Comparison of ENCODE assay signal across 16 cellular contexts in the genomic region with DNA sequence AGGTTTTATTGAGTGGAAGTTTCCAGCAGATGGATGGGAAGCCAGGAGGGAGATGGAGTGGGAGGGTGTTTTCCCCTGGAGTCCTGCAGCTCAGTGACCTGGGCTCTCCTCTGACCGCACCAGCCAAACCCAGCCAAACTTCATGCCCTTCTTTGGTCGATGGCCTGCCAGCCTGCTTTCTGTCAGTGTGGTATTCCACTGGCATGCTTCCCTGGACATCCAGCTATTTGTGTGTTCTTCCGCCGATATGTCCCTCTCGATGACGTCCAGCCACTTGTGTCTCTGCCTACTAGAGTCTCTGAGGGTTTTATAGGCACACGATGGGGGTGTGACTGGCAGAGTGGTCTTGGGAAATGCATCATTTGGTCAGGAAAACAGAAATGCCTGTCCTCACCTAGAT. TPM values are rescaled to one million over a fixed set of nuclear protein-coding genes. Genes with fewer than 3 reads are reported as not detected.
A peak's percentile ranks its signal among the peaks of the same experiment; 100 is the strongest.
DNase-seq lines count a peak whose midpoint lies in the region; ATAC-seq and TF ChIP-seq lines count a peak whose summit lies in the region.
"Had no signal": no experiment of that assay in that cellular context is flagged by ENCODE, and none has a peak within 500 bp of the region (broad histone marks: within the 10 kb centered on the region; RNA-seq: fewer than 3 reads in every experiment).

No MANE protein-coding gene starts in this region.

- BruUV-seq in IMR-90 (replicated peaks; lab: Mats Ljungman, UMichigan): no TSS peak

- H3K9me1 ChIP-seq in IMR-90 (ENCODE audit: insufficient read depth, low read length): peaks cover 18% of the 10 kb centered on the region

- dilution Hi-C loops in IMR-90 (cut with HindIII; ENCODE audit: low sequenced_read_pairs, unreplicated experiment): no loop called here

- DNase-seq in IMR-90 (no peak), coronary artery (ENCODE audit: low spot score) (peak; percentile 76), left lobe of liver (ENCODE audit: low spot score) (no peak), sigmoid colon (peak; percentile 93), NCI-H226 (no peak), T1000 (lab: John Stamatoyannopoulos, UW) (no peak), NCI-H128 (lab: John Stamatoyannopoulos, UW; ENCODE audit: unreplicated experiment) (no peak)
- DNase-seq: activated CD4-positive, alpha-beta T cell treated with anti-CD3 and anti-CD28 coated beads, Interleukin-2, amount 50 U/mL, for 1 hour; colonic mucosa; NCI-H2081; NCI-H524 treated with DMSO at 0.1 percent for 48 hours; stimulated activated CD4-positive, alpha-beta T cell treated with anti-CD3 and anti-CD28 coated beads, Interleukin-4, amount 100 ng/mL, for 24 hours had no signal

- CTCF ChIA-PET in IMR-90 (lab: Yijun Ruan, JAX): no interaction called here

- H3K56ac ChIP-seq in IMR-90 (ENCODE audit: extremely low read depth, insufficient read depth, low read length): no peak overlapping the region

- intact Hi-C loops in IMR-90 (cut with micrococcal nuclease) (no loop called here), sigmoid colon (cut with DNase I) (no loop called here)

- no peak overlapping the region for H3K4me2 ChIP-seq in IMR-90 (ENCODE audit: low read depth, low read length)
- H3K4me2 ChIP-seq: neural progenitor cell had no signal

- no peak overlapping the region for H4K5ac ChIP-seq in IMR-90 (ENCODE audit: low read depth, low read length)

- H3K4me1 ChIP-seq in IMR-90 (ENCODE audit: control insufficient read depth, insufficient read depth, low read length) (peaks cover 10% of the 10 kb centered on the region), sigmoid colon (peaks cover 0 to 71% (median 42%) of the 10 kb centered on the region in 4 donors)
- H3K4me1 ChIP-seq: colonic mucosa had no signal

- no peak overlapping the region for H2BK5ac ChIP-seq in IMR-90 (ENCODE audit: low read depth, low read length, poor library complexity, severe bottlenecking)

- H3K23ac ChIP-seq in IMR-90 (ENCODE audit: low read depth, low read length): 0 out of 2 replicates have a peak overlapping the region, but pooled peaks have one; percentile 4

- no peak overlapping the region for H2BK20ac ChIP-seq in IMR-90 (ENCODE audit: low read depth, low read length)

- TF ChIP-seq EP300 in sigmoid colon (IDR thresholded peaks at IDR 0.05): peak; percentile 69 to 95 (median 86)

- ATAC-seq in IMR-90 (ENCODE audit: low read depth): no peak
- peak; percentile 77 for ATAC-seq in left lobe of liver

- 100% methylated on average over 4 of the region's 7 CpGs; no CpG with 5 or more reads in 1 of the 2 experiments for WGBS in IMR-90 (ENCODE audit: extremely low coverage in 2 of 2, insufficient read length in 1 of 2), 2 experiments
- WGBS in sigmoid colon, 2 donors: 94 to 98% methylated on average over 7 of the region's 7 CpGs

- H3K27ac ChIP-seq in IMR-90 (ENCODE audit: insufficient read depth, low read length): no peak overlapping the region
- peak overlapping the region in 1 of 2 donors; percentile 65 for H3K27ac ChIP-seq in coronary artery
- peak overlapping the region; percentile 46 to 81 (median 68) for H3K27ac ChIP-seq in sigmoid colon
- H3K27ac ChIP-seq: BLaER1, colonic mucosa, neural progenitor cell, tibial nerve had no signal

- H3K9ac ChIP-seq in IMR-90 (ENCODE audit: low read depth, low read length): no peak overlapping the region
- H3K9ac ChIP-seq: BLaER1, neural progenitor cell had no signal

- in situ Hi-C loops in IMR-90 (cut with MboI; ENCODE audit: low sequenced_read_pairs): loop anchor here (25.0 kb wide), 2 partner anchors 945 to 1245 kb away; no protein-coding TSS in a partner anchor

- no peak overlapping the region for H2BK15ac ChIP-seq in IMR-90 (ENCODE audit: low read depth, low read length)

- H3K4ac ChIP-seq in IMR-90 (ENCODE audit: low read depth, low read length): no peak overlapping the region

- no peak overlapping the region for H3K4me3 ChIP-seq in IMR-90 (ENCODE audit: insufficient read depth, low read depth, low read length)
- H3K4me3 ChIP-seq in coronary artery: peak overlapping the region; percentile 30
- H3K4me3 ChIP-seq in sigmoid colon: no peak overlapping the region
- H3K4me3 ChIP-seq: BLaER1, colonic mucosa, lung, neural progenitor cell, tibial nerve had no signal

- H2AK9ac ChIP-seq in IMR-90 (replicated peaks; ENCODE audit: low read depth, low read length, poor library complexity): no peak overlapping the region

- H3K9me3 ChIP-seq in IMR-90 (ENCODE audit: control insufficient read depth, insufficient read depth, low read length) (0 out of 2 replicates have a peak, but pooled peaks cover 2% of the 10 kb centered on the region), sigmoid colon (no peaks in the 10 kb centered on the region)
- H3K9me3 ChIP-seq: colonic mucosa had no signal

- H3K36me3 ChIP-seq in IMR-90 (ENCODE audit: control insufficient read depth, insufficient read depth, low read length): 0 out of 2 replicates have a peak, but pooled peaks cover 2% of the 10 kb centered on the region
- no peaks in the 10 kb centered on the region for H3K36me3 ChIP-seq in sigmoid colon
- H3K36me3 ChIP-seq: colonic mucosa, tibial nerve had no signal

- POLR2A ChIA-PET in IMR-90 (lab: Charles Lee; ENCODE audit: unreplicated experiment): no interaction called here

- H2AK5ac ChIP-seq in IMR-90 (ENCODE audit: low read depth, low read length): no peak overlapping the region; the same call in 1 of the 2 replicates

- no peak overlapping the region for H2AFZ ChIP-seq in IMR-90 (replicated peaks; ENCODE audit: low read length, poor library complexity)
- H2AFZ ChIP-seq: neural progenitor cell had no signal

- TF ChIP-seq POLR2A in IMR-90 (IDR thresholded peaks at IDR 0.05; ENCODE audit: low read depth, low read length) (no peak), sigmoid colon (IDR thresholded peaks at IDR 0.05) (no peak)

- H3K27me3 ChIP-seq in IMR-90 (ENCODE audit: control insufficient read depth, insufficient read depth, low read length) (no peaks in the 10 kb centered on the region), sigmoid colon (no peaks in the 10 kb centered on the region)
- H3K27me3 ChIP-seq: BLaER1, colonic mucosa, neural progenitor cell, tibial nerve had no signal

- H4K91ac ChIP-seq in IMR-90 (ENCODE audit: insufficient read depth, low read depth, low read length): no peak overlapping the region

- H2BK120ac ChIP-seq in IMR-90 (ENCODE audit: low read depth, low read length): no peak overlapping the region

- peaks cover 65% of the 10 kb centered on the region for H4K20me1 ChIP-seq in IMR-90 (ENCODE audit: insufficient read depth, low read length)

- no peak overlapping the region for H3K18ac ChIP-seq in IMR-90 (ENCODE audit: low read depth, low read length)

- TF ChIP-seq RAD21 in IMR-90 (IDR thresholded peaks at IDR 0.05; ENCODE audit: low read length): no peak

- no peak overlapping the region for H4K8ac ChIP-seq in IMR-90 (ENCODE audit: low read depth in 2 of 2, low read length in 2 of 2)

- peaks cover 15 to 68% of the 10 kb centered on the region in 2 experiments for H3K79me1 ChIP-seq in IMR-90 (ENCODE audit: low read depth in 1 of 2, low read length in 2 of 2)

- no peak overlapping the region for H3K14ac ChIP-seq in IMR-90 (replicated peaks; ENCODE audit: low read depth, low read length)

- TF ChIP-seq CTCF in IMR-90 (conservative IDR thresholded peaks at IDR 0.05; ENCODE audit: low read depth, low read length) (no peak), coronary artery (IDR thresholded peaks at IDR 0.05) (no peak), sigmoid colon (IDR thresholded peaks at IDR 0.05) (no peak)

TF ChIP-seq in IMR-90, 13 proteins besides CTCF, POLR2A, EP300 and RAD21:
- no peak for TF ChIP-seq NFE2L2 (IDR thresholded peaks at IDR 0.05; ENCODE audit: low read depth, low read length)
- no peak for TF ChIP-seq MAZ (IDR thresholded peaks at IDR 0.05; ENCODE audit: borderline replicate concordance, low read depth, low read length)
- no peak for TF ChIP-seq CHD1 (IDR thresholded peaks at IDR 0.05; ENCODE audit: low read depth, low read length)
- TF ChIP-seq RCOR1 (IDR thresholded peaks at IDR 0.05; ENCODE audit: insufficient replicate concordance, low read length): no peak
- no peak for TF ChIP-seq MAFK (IDR thresholded peaks at IDR 0.05; ENCODE audit: low read depth, low read length)
- no peak for TF ChIP-seq MXI1 (IDR thresholded peaks at IDR 0.05; ENCODE audit: borderline replicate concordance, low read depth, low read length)
- TF ChIP-seq, protein P1, sequence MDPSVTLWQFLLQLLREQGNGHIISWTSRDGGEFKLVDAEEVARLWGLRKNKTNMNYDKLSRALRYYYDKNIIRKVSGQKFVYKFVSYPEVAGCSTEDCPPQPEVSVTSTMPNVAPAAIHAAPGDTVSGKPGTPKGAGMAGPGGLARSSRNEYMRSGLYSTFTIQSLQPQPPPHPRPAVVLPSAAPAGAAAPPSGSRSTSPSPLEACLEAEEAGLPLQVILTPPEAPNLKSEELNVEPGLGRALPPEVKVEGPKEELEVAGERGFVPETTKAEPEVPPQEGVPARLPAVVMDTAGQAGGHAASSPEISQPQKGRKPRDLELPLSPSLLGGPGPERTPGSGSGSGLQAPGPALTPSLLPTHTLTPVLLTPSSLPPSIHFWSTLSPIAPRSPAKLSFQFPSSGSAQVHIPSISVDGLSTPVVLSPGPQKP (IDR thresholded peaks at IDR 0.05; ENCODE audit: borderline replicate concordance, low read depth, low read length): no peak
- TF ChIP-seq, protein P2, sequence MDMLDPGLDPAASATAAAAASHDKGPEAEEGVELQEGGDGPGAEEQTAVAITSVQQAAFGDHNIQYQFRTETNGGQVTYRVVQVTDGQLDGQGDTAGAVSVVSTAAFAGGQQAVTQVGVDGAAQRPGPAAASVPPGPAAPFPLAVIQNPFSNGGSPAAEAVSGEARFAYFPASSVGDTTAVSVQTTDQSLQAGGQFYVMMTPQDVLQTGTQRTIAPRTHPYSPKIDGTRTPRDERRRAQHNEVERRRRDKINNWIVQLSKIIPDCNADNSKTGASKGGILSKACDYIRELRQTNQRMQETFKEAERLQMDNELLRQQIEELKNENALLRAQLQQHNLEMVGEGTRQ (IDR thresholded peaks at IDR 0.05; ENCODE audit: low read depth, low read length): no peak
- no peak for TF ChIP-seq FOS (IDR thresholded peaks at IDR 0.05; ENCODE audit: low read depth, low read length)
- no peak for TF ChIP-seq CEBPB (IDR thresholded peaks at IDR 0.05; ENCODE audit: low read depth, low read length)
- no peak for TF ChIP-seq BHLHE40 (IDR thresholded peaks at IDR 0.05; ENCODE audit: low read depth, low read length)
- TF ChIP-seq SMC3 (IDR thresholded peaks at IDR 0.05; ENCODE audit: low read depth, low read length): no peak
- no peak for TF ChIP-seq RFX5 (IDR thresholded peaks at IDR 0.05; ENCODE audit: low read depth, low read length)

RNA-seq across cellular contexts. Expression of a gene that starts 33.8 kb away (rescaled TPM):
- 29.2 and 63.9 TPM in 2 replicates for total RNA-seq in IMR-90 (2012; rRNA removed)
- polyA plus RNA-seq in IMR-90 (2012; rRNA removed): 18.7 and 24.3 TPM in 2 replicates
- polyA plus RNA-seq in IMR-90 (2012; cell fraction: cytosol; rRNA removed): 1.5 and 3.1 TPM in 2 replicates
- polyA plus RNA-seq in IMR-90 (2012; cell fraction: nucleus; rRNA removed; ENCODE audit: low replicate concordance): 1.7 and 29.8 TPM in 2 replicates
- 20.5 TPM for total RNA-seq in left lobe of liver
- 10 to 100 TPM; 52.3 to 69.2 (median 59.7) TPM for total RNA-seq in sigmoid colon
- polyA plus RNA-seq in sigmoid colon: 10 to 100 TPM; 32.4 to 51.6 (median 45.3) TPM

Comparison
In these comparisons a context has a peak if more than half of its experiments do, and no peak if none do; other contexts are left out.
1. DNase-seq: peak in coronary artery (single experiment) and sigmoid colon (single experiment); none in IMR-90 (single experiment), left lobe of liver (single experiment), NCI-H226 (single experiment), T1000 (single experiment) and NCI-H128 (single experiment).